29 cellular contexts compared by ENCODE assay signal in the genomic region with DNA sequence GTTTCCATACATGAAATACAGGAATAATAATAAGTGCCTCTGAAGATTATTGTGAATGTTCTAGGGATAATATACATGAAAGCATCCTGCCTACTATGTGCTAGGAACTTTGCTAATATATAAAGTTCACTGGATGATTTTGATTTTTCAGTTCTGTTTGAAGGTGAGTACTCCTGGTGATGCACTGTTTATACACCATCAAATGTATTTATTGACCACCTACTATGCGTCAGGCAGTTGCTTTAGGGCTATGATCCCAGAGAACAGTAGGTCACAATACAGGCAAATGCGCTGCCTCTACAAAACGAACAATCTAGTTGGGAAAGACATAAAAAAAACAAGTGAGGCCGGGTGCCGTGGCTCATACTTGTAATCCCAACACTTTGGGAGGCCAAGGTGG. TPM values are rescaled to one million over a fixed set of nuclear protein-coding genes. Genes with fewer than 3 reads are reported as not detected.
"Had no signal": no experiment of that assay in that cellular context is flagged by ENCODE, and none has a peak within 500 bp of the region (broad histone marks: within the 10 kb centered on the region; RNA-seq: fewer than 3 reads in every experiment).

No MANE protein-coding gene starts in this region.

- H3K27me3 Mint-ChIP-seq: dendritic cell treated with granulocyte-macrophage colony-stimulating factor and Interleukin-4, amounts not matched to agents 40 ng/mL and 50 ng/mL, for 4 days; effector memory CD8-positive, alpha-beta T cell; naive B cell had no signal

- H3K9me3 Mint-ChIP-seq: dendritic cell treated with granulocyte-macrophage colony-stimulating factor and Interleukin-4, amounts not matched to agents 40 ng/mL and 50 ng/mL, for 4 days; effector memory CD8-positive, alpha-beta T cell; endodermal cell; mesothelial cell of epicardium; naive B cell had no signal

- H3K4me3 ChIP-seq: colonic mucosa, esophagus squamous epithelium, gastrocnemius medialis, heart right ventricle, left lung, lower lobe of right lung, mucosa of descending colon had no signal

- H3K9me3 ChIP-seq: colonic mucosa, esophagus squamous epithelium, gastrocnemius medialis, heart right ventricle, left lung, lower lobe of right lung, mucosa of descending colon had no signal

- ATAC-seq: effector memory CD8-positive, alpha-beta T cell; esophagus mucosa; gastrocnemius medialis; heart right ventricle; left cardiac atrium; left lung; left ventricle myocardium superior; lower lobe of right lung; mucosa of descending colon had no signal

- H3K4me3 Mint-ChIP-seq: dendritic cell treated with granulocyte-macrophage colony-stimulating factor and Interleukin-4, amounts not matched to agents 40 ng/mL and 50 ng/mL, for 4 days; effector memory CD8-positive, alpha-beta T cell; endodermal cell; mesothelial cell of epicardium; naive B cell had no signal

- H3K27me3 ChIP-seq: colonic mucosa, esophagus squamous epithelium, gastrocnemius medialis, heart right ventricle, left lung had no signal

- FAIRE-seq: endometrium, islet of Langerhans, keratinocyte had no signal

- H3K4me1 ChIP-seq: colonic mucosa, gastrocnemius medialis, left lung, lower lobe of right lung had no signal

- H3K27ac ChIP-seq: colonic mucosa, epithelial cell of prostate, esophagus squamous epithelium, heart right ventricle, left lung, lower lobe of right lung had no signal

- H3K4me1 Mint-ChIP-seq: endodermal cell, mesothelial cell of epicardium had no signal

- H3K27ac Mint-ChIP-seq: dendritic cell treated with granulocyte-macrophage colony-stimulating factor and Interleukin-4, amounts not matched to agents 40 ng/mL and 50 ng/mL, for 4 days; endodermal cell; mesothelial cell of epicardium had no signal

- DNase-seq: colonic mucosa; cortex of kidney; effector CD8-positive, alpha-beta T cell; effector memory CD8-positive, alpha-beta T cell; endodermal cell; erythroblast; esophagus squamous epithelium; foreskin fibroblast; foreskin melanocyte; gastrocnemius medialis; glutamatergic neuron; head of caudate nucleus; heart right ventricle; hippocampal formation; left cardiac atrium; left lung; left ventricle myocardium superior; lower lobe of right lung; mesenchymal stem cell; mucosa of descending colon; naive B cell had no signal

RNA-seq across cellular contexts. Expression of a gene that starts 24.4 kb away (rescaled TPM):
- total RNA-seq: glomerular endothelial cell had no signal
